1 cellular context compared by ENCODE assay signal in genomic region chr1:6645022-6645421, GRCh38.
A peak's percentile ranks its signal among the peaks of the same experiment; 100 is the strongest.
TF ChIP-seq lines count a peak whose summit lies in the region.

No MANE protein-coding gene starts in this region.

TF ChIP-seq in K562, 482 proteins besides CTCF, POLR2A, EP300 and RAD21:
- TF ChIP-seq SRSF9 (IDR thresholded peaks at IDR 0.05; ENCODE audit: borderline replicate concordance, low read depth, low read length) (no peak), POLR2AphosphoS5 (IDR thresholded peaks at IDR 0.05; ENCODE audit: control insufficient read depth, insufficient read depth, low read depth, low read length) (0 out of 2 replicates have a peak, but pooled peaks have one; percentile 5)
